ENCODE assay signal across 12 cellular contexts in genomic region chr10:118522791-118523498, GRCh38.
DNase-seq lines count a peak whose midpoint lies in the region; ATAC-seq and TF ChIP-seq lines count a peak whose summit lies in the region.
"Had no signal": no experiment of that assay in that cellular context is flagged by ENCODE, and none has a peak within 500 bp of the region (broad histone marks: within the 10 kb centered on the region; RNA-seq: fewer than 3 reads in every experiment).

No MANE protein-coding gene starts in this region.

- CTCF ChIA-PET in activated naive CD4-positive, alpha-beta T cell treated with anti-CD3 and anti-CD28 coated beads, Interleukin-2, amount 10 ng/mL, durations not matched to agents 7 days and 5 days (lab: Charles Lee) = interaction anchor here (0.9 to 1.1 kb wide), 2 partner anchors 20 to 102 kb away, joined by 3 read pairs; no protein-coding TSS in a partner anchor
- CTCF ChIA-PET in T-cell (lab: Charles Lee) = no interaction called here

- H3K4me1 Mint-ChIP-seq in activated naive CD4-positive, alpha-beta T cell treated with anti-CD3 and anti-CD28 coated beads, Interleukin-2, amount 10 ng/mL, durations not matched to agents 7 days and 5 days = peaks cover 38% of the 10 kb centered on the region
- peaks cover 6% of the 10 kb centered on the region for H3K4me1 Mint-ChIP-seq in type B pancreatic cell (ENCODE audit: unreplicated experiment)
- no peaks in the 10 kb centered on the region for H3K4me1 Mint-ChIP-seq in nephron progenitor cell
- no peaks in the 10 kb centered on the region for H3K4me1 Mint-ChIP-seq in T-cell

- DNase-seq in activated naive CD4-positive, alpha-beta T cell treated with anti-CD3 and anti-CD28 coated beads, Interleukin-2, amount 10 ng/mL, durations not matched to agents 7 days and 5 days = no peak
- DNase-seq in activated naive CD4-positive, alpha-beta T cell (lab: John Stamatoyannopoulos, UW) = no peak
- DNase-seq in NOMO-1 (lab: John Stamatoyannopoulos, UW; ENCODE audit: unreplicated experiment in 2 of 2) = peak; percentile 51 to 72
- peak; percentile 15 for DNase-seq in choroid plexus epithelial cell (ENCODE audit: low read depth)
- no peak for DNase-seq in type B pancreatic cell (ENCODE audit: extremely low spot score, unreplicated experiment)
- DNase-seq in 8988T = no peak
- DNase-seq in nephron progenitor cell = no peak
- DNase-seq in T-cell = no peak
- DNase-seq: activated T-cell treated with anti-CD3 and anti-CD28 coated beads, Interleukin-2, amount 50 U/mL, for 72 hours; AML-193; spleen had no signal

- ATAC-seq in T-cell (replicated peaks in 1 of 4) = no peak
- ATAC-seq: activated T-cell treated with anti-CD3 and anti-CD28 coated beads, Interleukin-2, amount 50 U/mL, for 72 hours; K562 had no signal

- no peak overlapping the region for H3K4me3 Mint-ChIP-seq in activated naive CD4-positive, alpha-beta T cell treated with anti-CD3 and anti-CD28 coated beads, Interleukin-2, amount 10 ng/mL, durations not matched to agents 7 days and 5 days
- no peak overlapping the region for H3K4me3 Mint-ChIP-seq in type B pancreatic cell
- no peak overlapping the region for H3K4me3 Mint-ChIP-seq in nephron progenitor cell
- H3K4me3 Mint-ChIP-seq in T-cell = no peak overlapping the region
- H3K4me3 Mint-ChIP-seq: activated T-cell treated with anti-CD3 and anti-CD28 coated beads, Interleukin-2, amount 50 U/mL, for 72 hours had no signal

- POLR2A ChIA-PET in T-cell (lab: Charles Lee) = no interaction called here

- H3K9me3 Mint-ChIP-seq in activated naive CD4-positive, alpha-beta T cell treated with anti-CD3 and anti-CD28 coated beads, Interleukin-2, amount 10 ng/mL, durations not matched to agents 7 days and 5 days = peaks cover 5% of the 10 kb centered on the region
- H3K9me3 Mint-ChIP-seq in type B pancreatic cell = peaks cover 16% of the 10 kb centered on the region
- peaks cover 9% of the 10 kb centered on the region for H3K9me3 Mint-ChIP-seq in nephron progenitor cell
- H3K9me3 Mint-ChIP-seq in T-cell = peaks cover 0 to 8% (median 4%) of the 10 kb centered on the region in 3 donors
- H3K9me3 Mint-ChIP-seq: activated T-cell treated with anti-CD3 and anti-CD28 coated beads, Interleukin-2, amount 50 U/mL, for 72 hours had no signal

- no peaks in the 10 kb centered on the region for H3K36me3 Mint-ChIP-seq in activated naive CD4-positive, alpha-beta T cell treated with anti-CD3 and anti-CD28 coated beads, Interleukin-2, amount 10 ng/mL, durations not matched to agents 7 days and 5 days
- H3K36me3 Mint-ChIP-seq in type B pancreatic cell = no peaks in the 10 kb centered on the region
- no peaks in the 10 kb centered on the region for H3K36me3 Mint-ChIP-seq in nephron progenitor cell (ENCODE audit: low read depth)
- H3K36me3 Mint-ChIP-seq in T-cell = no peaks in the 10 kb centered on the region

- H3K4me3 ChIP-seq in choroid plexus epithelial cell (ENCODE audit: low read depth, low read length) = no peak overlapping the region
- H3K4me3 ChIP-seq: K562, spleen had no signal

- peak overlapping the region; percentile 11 for H3K27ac Mint-ChIP-seq in activated naive CD4-positive, alpha-beta T cell treated with anti-CD3 and anti-CD28 coated beads, Interleukin-2, amount 10 ng/mL, durations not matched to agents 7 days and 5 days
- H3K27ac Mint-ChIP-seq in type B pancreatic cell = peak overlapping the region; percentile 22
- no peak overlapping the region for H3K27ac Mint-ChIP-seq in nephron progenitor cell
- no peak overlapping the region for H3K27ac Mint-ChIP-seq in T-cell
- H3K27ac Mint-ChIP-seq: activated T-cell treated with anti-CD3 and anti-CD28 coated beads, Interleukin-2, amount 50 U/mL, for 72 hours had no signal

- peaks cover 15% of the 10 kb centered on the region for H3K27me3 Mint-ChIP-seq in activated naive CD4-positive, alpha-beta T cell treated with anti-CD3 and anti-CD28 coated beads, Interleukin-2, amount 10 ng/mL, durations not matched to agents 7 days and 5 days
- H3K27me3 Mint-ChIP-seq in type B pancreatic cell = peaks cover 15% of the 10 kb centered on the region
- peaks cover 4% of the 10 kb centered on the region for H3K27me3 Mint-ChIP-seq in nephron progenitor cell (ENCODE audit: low read depth, poor library complexity)
- peaks cover 34 to 44% of the 10 kb centered on the region in 2 donors for H3K27me3 Mint-ChIP-seq in T-cell

- TF ChIP-seq CTCF in choroid plexus epithelial cell (conservative IDR thresholded peaks at IDR 0.05; ENCODE audit: low read depth, low read length) (no peak), type B pancreatic cell (conservative IDR thresholded peaks at IDR 0.05) (no peak), nephron progenitor cell (IDR thresholded peaks at IDR 0.05) (no peak)

Comparison
In these comparisons a context has a peak if more than half of its experiments do, and no peak if none do; other contexts are left out.
1. DNase-seq: peak in NOMO-1 (2 of 2) and choroid plexus epithelial cell (single experiment); none in activated naive CD4-positive, alpha-beta T cell treated with anti-CD3 and anti-CD28 coated beads, Interleukin-2, amount 10 ng/mL, durations not matched to agents 7 days and 5 days (single experiment), activated naive CD4-positive, alpha-beta T cell (0 of 4), type B pancreatic cell (single experiment), 8988T (single experiment), nephron progenitor cell (single experiment) and T-cell (0 of 34).
2. H3K27ac Mint-ChIP-seq: peak in activated naive CD4-positive, alpha-beta T cell treated with anti-CD3 and anti-CD28 coated beads, Interleukin-2, amount 10 ng/mL, durations not matched to agents 7 days and 5 days (single experiment) and type B pancreatic cell (single experiment); none in nephron progenitor cell (single experiment) and T-cell (0 of 2).